ENCODE assay signal across 8 cellular contexts in the genomic region with DNA sequence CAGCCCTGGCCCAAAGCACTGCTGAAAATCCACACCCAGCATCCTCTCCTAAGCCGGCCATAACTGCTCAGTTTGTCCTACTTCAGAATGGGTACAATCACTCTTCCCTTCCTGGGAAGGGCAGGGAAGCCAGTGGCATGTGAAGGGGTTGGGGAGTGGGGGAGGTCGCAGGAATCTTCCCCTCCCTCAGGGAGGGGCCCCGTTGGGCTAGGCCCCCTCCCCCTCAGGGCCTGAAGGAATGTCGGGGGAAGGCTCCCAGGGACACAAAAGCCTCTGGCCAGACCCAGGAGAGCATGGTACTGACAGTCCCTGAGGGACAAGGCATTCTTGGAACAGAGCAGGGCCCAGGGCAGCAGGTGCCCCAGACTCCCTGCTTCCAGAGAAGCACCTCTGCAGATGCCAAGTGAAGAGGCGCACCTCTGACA. TPM values are rescaled to one million over a fixed set of nuclear protein-coding genes. Genes with fewer than 3 reads are reported as not detected.
DNase-seq lines count a peak whose midpoint lies in the region; ATAC-seq and TF ChIP-seq lines count a peak whose summit lies in the region.

No MANE protein-coding gene starts in this region.

- peak overlapping the region; percentile 65 for H3K4me3 ChIP-seq in CD8-positive, alpha-beta T cell (ENCODE audit: low read depth, low read length)
- H3K4me3 ChIP-seq in NT2/D1 (ENCODE audit: insufficient read length, low read depth) (peak overlapping the region; percentile 89), neuron (ENCODE audit: low read length) (peak overlapping the region; percentile 55)

- CTCF ChIA-PET in CD8-positive, alpha-beta T cell (lab: Charles Lee): no interaction called here

- H3K27me3 Mint-ChIP-seq in CD8-positive, alpha-beta T cell (ENCODE audit: low read depth): no peaks in the 10 kb centered on the region
- H3K27me3 Mint-ChIP-seq in endothelial cell (ENCODE audit: unreplicated experiment): peaks cover 7% of the 10 kb centered on the region

- no peaks in the 10 kb centered on the region for H3K9me3 ChIP-seq in CD8-positive, alpha-beta T cell (ENCODE audit: low read length)
- no peaks in the 10 kb centered on the region for H3K9me3 ChIP-seq in NT2/D1 (ENCODE audit: insufficient read depth, low read length)
- H3K9me3 ChIP-seq in neuron (ENCODE audit: low read length): no peaks in the 10 kb centered on the region

- H3K4me3 Mint-ChIP-seq in CD8-positive, alpha-beta T cell: peak overlapping the region; percentile 88
- peak overlapping the region; percentile 91 for H3K4me3 Mint-ChIP-seq in endothelial cell (ENCODE audit: unreplicated experiment)

- ATAC-seq in CD8-positive, alpha-beta T cell: no peak
- ATAC-seq in GM21367 (IDR thresholded peaks at IDR 0.05; ENCODE audit: unreplicated experiment) (no peak), HG03457 (IDR thresholded peaks at IDR 0.05; ENCODE audit: unreplicated experiment) (no peak), GM18519 (IDR thresholded peaks at IDR 0.05; ENCODE audit: low FRiP score, unreplicated experiment) (no peak)

- no peak overlapping the region for H2AFZ ChIP-seq in neuron (ENCODE audit: low read depth, low read length)

- no peak for DNase-seq in CD8-positive, alpha-beta T cell
- DNase-seq in NT2/D1 (ENCODE audit: low read depth, low spot score): no peak
- DNase-seq in endothelial cell (ENCODE audit: low spot score): no peak
- DNase-seq in GF-D8 (lab: John Stamatoyannopoulos, UW): no peak

- peak overlapping the region; percentile 96 for H3K9ac ChIP-seq in NT2/D1 (ENCODE audit: insufficient read length, low read depth)

- peak overlapping the region; percentile 93 for H3K27ac Mint-ChIP-seq in CD8-positive, alpha-beta T cell
- H3K27ac Mint-ChIP-seq in endothelial cell (ENCODE audit: unreplicated experiment): no peak overlapping the region

- intact Hi-C loops in CD8-positive, alpha-beta T cell (cut with DNase I, micrococcal nuclease): loop anchor here (5.0 to 10.0 kb wide), 3 partner anchors 432 to 912 kb away; a partner anchor contains a TSS

- POLR2A ChIA-PET in CD8-positive, alpha-beta T cell (lab: Charles Lee): interaction anchor here (2.5 kb wide), 1 partner anchor 9 kb away, joined by 16 read pairs; a partner anchor contains a TSS

- H3K36me3 Mint-ChIP-seq in CD8-positive, alpha-beta T cell: peaks cover 49% of the 10 kb centered on the region
- peaks cover 32% of the 10 kb centered on the region for H3K36me3 Mint-ChIP-seq in endothelial cell (ENCODE audit: low read depth, unreplicated experiment)

- no peaks in the 10 kb centered on the region for H3K9me3 Mint-ChIP-seq in CD8-positive, alpha-beta T cell
- H3K9me3 Mint-ChIP-seq in endothelial cell (ENCODE audit: unreplicated experiment): no peaks in the 10 kb centered on the region

- H3K4me1 ChIP-seq in CD8-positive, alpha-beta T cell (ENCODE audit: insufficient read depth, low read length): peaks cover 17% of the 10 kb centered on the region
- H3K4me1 ChIP-seq in NT2/D1 (ENCODE audit: insufficient read depth, insufficient read length) (peaks cover 15% of the 10 kb centered on the region), neuron (ENCODE audit: insufficient read depth, low read length) (peaks cover 25% of the 10 kb centered on the region)

- TF ChIP-seq CTCF in CD8-positive, alpha-beta T cell (IDR thresholded peaks at IDR 0.05): no peak
- TF ChIP-seq CTCF in endothelial cell (IDR thresholded peaks at IDR 0.05; ENCODE audit: unreplicated experiment): no peak

- H3K36me3 ChIP-seq in CD8-positive, alpha-beta T cell (ENCODE audit: insufficient read depth, low read length): peaks cover 14% of the 10 kb centered on the region
- H3K36me3 ChIP-seq in NT2/D1 (ENCODE audit: insufficient read depth, insufficient read length, low read length): peaks cover 57% of the 10 kb centered on the region
- H3K36me3 ChIP-seq in neuron (ENCODE audit: insufficient read depth, low read length): peaks cover 33% of the 10 kb centered on the region

- peak overlapping the region; percentile 40 for H3K27ac ChIP-seq in CD8-positive, alpha-beta T cell (ENCODE audit: low read depth, low read length)

- no peaks in the 10 kb centered on the region for H3K27me3 ChIP-seq in CD8-positive, alpha-beta T cell (ENCODE audit: insufficient read depth, low read length)
- H3K27me3 ChIP-seq in NT2/D1 (ENCODE audit: insufficient read depth, insufficient read length) (no peaks in the 10 kb centered on the region), neuron (ENCODE audit: insufficient read depth, low read length) (no peaks in the 10 kb centered on the region)

- peaks cover 42% of the 10 kb centered on the region for H3K4me1 Mint-ChIP-seq in CD8-positive, alpha-beta T cell (ENCODE audit: low read depth)
- peaks cover 40% of the 10 kb centered on the region for H3K4me1 Mint-ChIP-seq in endothelial cell (ENCODE audit: unreplicated experiment)

RNA-seq across cellular contexts. Expression of a gene that starts 1.2 kb away (rescaled TPM):
- total RNA-seq in CD8-positive, alpha-beta T cell: 10 to 100 TPM; 24.6 to 25.6 TPM
- 88.7 TPM for total RNA-seq in endothelial cell (ENCODE audit: unreplicated experiment)

RNA-seq across cellular contexts. Expression of a gene that starts 7.8 kb away (rescaled TPM):
- total RNA-seq in CD8-positive, alpha-beta T cell: 1 to 10 TPM in 1 of 2 experiments, under 1 TPM in 1; 0.92 to 1.3 TPM
- total RNA-seq in endothelial cell (ENCODE audit: unreplicated experiment): 24.3 TPM

RNA-seq across cellular contexts. Expression of a gene that starts 23.0 kb away (rescaled TPM):
- total RNA-seq in CD8-positive, alpha-beta T cell: 10 to 100 TPM; 18.8 to 20.2 TPM
- total RNA-seq in endothelial cell (ENCODE audit: unreplicated experiment): 19.5 TPM

RNA-seq across cellular contexts. Expression of a gene that starts 23.1 kb away (rescaled TPM):
- total RNA-seq in CD8-positive, alpha-beta T cell: 10 to 100 TPM; 57.0 to 64.4 TPM
- total RNA-seq in endothelial cell (ENCODE audit: unreplicated experiment): 43.2 TPM

RNA-seq across cellular contexts. Expression of a gene that starts 29.0 kb away (rescaled TPM):
- not detected for total RNA-seq in CD8-positive, alpha-beta T cell
- total RNA-seq in endothelial cell (ENCODE audit: unreplicated experiment): 6.2 TPM

Comparison
In these comparisons a context has a peak if more than half of its experiments do, and no peak if none do; other contexts are left out.
1. RNA of a gene that starts 7.8 kb away (total RNA-seq): 24.3 TPM in endothelial cell (single experiment); 0.92 to 1.3 TPM in CD8-positive, alpha-beta T cell; every median in the first group is over 10 times any median in the second.
2. Peak in every context shown above with its lines, with median percentiles within 50 percentile points of each other: H3K4me3 ChIP-seq.